In genomic region chr11:65183201-65183891, GRCh38 we compare ENCODE assay signal across 10 cellular contexts. TPM values are rescaled to one million over a fixed set of nuclear protein-coding genes. Genes with fewer than 3 reads are reported as not detected.
DNase-seq lines count a peak whose midpoint lies in the region; ATAC-seq and TF ChIP-seq lines count a peak whose summit lies in the region.
"Had no signal": no experiment of that assay in that cellular context is flagged by ENCODE, and none has a peak within 500 bp of the region (broad histone marks: within the 10 kb centered on the region; RNA-seq: fewer than 3 reads in every experiment).

No MANE protein-coding gene starts in this region.

- no peaks in the 10 kb centered on the region for H3K9me3 Mint-ChIP-seq in activated T-cell treated with anti-CD3 and anti-CD28 coated beads, Interleukin-2, amount 50 U/mL, for 24 hours

- WGBS in tibial nerve, 2 donors = 67 to 69% methylated on average over 19 of the region's 19 CpGs

- H3K27me3 ChIP-seq in adipocyte (replicated peaks; ENCODE audit: control insufficient read depth, insufficient read depth, low read length) = no peaks in the 10 kb centered on the region
- H3K27me3 ChIP-seq in tibial nerve = no peaks in the 10 kb centered on the region

- ATAC-seq in HG02678 (IDR thresholded peaks at IDR 0.05; ENCODE audit: unreplicated experiment) = no peak

- H3K27ac ChIP-seq in tibial nerve = peak overlapping the region in 3 of 4 donors; percentile 89 to 94 (median 89)

- H3K4me1 ChIP-seq in adipocyte (ENCODE audit: control insufficient read depth, insufficient read depth, low read length) (peaks cover 12% of the 10 kb centered on the region), tibial nerve (peaks cover 0 to 40% (median 19%) of the 10 kb centered on the region in 4 donors)

- peaks cover 30% of the 10 kb centered on the region for H3K36me3 Mint-ChIP-seq in activated T-cell treated with anti-CD3 and anti-CD28 coated beads, Interleukin-2, amount 50 U/mL, for 24 hours (ENCODE audit: low read depth)

- peak overlapping the region; percentile 95 for H3K4me3 ChIP-seq in adipocyte (ENCODE audit: low read length)
- peak overlapping the region in 2 of 4 donors; percentile 78 to 90 for H3K4me3 ChIP-seq in tibial nerve

- H3K27me3 Mint-ChIP-seq in activated T-cell treated with anti-CD3 and anti-CD28 coated beads, Interleukin-2, amount 50 U/mL, for 24 hours = no peaks in the 10 kb centered on the region

- no peaks in the 10 kb centered on the region for H3K9me3 ChIP-seq in adipocyte (ENCODE audit: control insufficient read depth, low read length)
- no peaks in the 10 kb centered on the region for H3K9me3 ChIP-seq in tibial nerve

- no peak for DNase-seq in activated T-cell treated with anti-CD3 and anti-CD28 coated beads, Interleukin-2, amount 50 U/mL, for 24 hours
- DNase-seq in activated T-cell treated with anti-CD3 and anti-CD28 coated beads, Interleukin-2, amount 50 U/mL, for 1 hour = no peak
- DNase-seq in adipocyte (ENCODE audit: low read depth) (no peak), left kidney (ENCODE audit: low read depth, low spot score) (peak; percentile 37), tibial nerve (ENCODE audit: low spot score in 2 of 2) (no peak), GM19238 (ENCODE audit: insufficient read length, low spot score) (no peak), NCI-H1092 treated with DMSO at 0.1 percent for 48 hours (lab: John Stamatoyannopoulos, UW) (no peak)
- DNase-seq: midbrain had no signal

- TF ChIP-seq CTCF in tibial nerve (IDR thresholded peaks at IDR 0.05) = no peak

- TF ChIP-seq EP300 in tibial nerve (IDR thresholded peaks at IDR 0.05) = no peak

- H3K36me3 ChIP-seq in adipocyte (ENCODE audit: control insufficient read depth, insufficient read depth, low read length, severe bottlenecking) (peaks cover 29% of the 10 kb centered on the region), tibial nerve (peaks cover 0 to 41% (median 8%) of the 10 kb centered on the region in 3 donors)

- TF ChIP-seq POLR2A in tibial nerve (IDR thresholded peaks at IDR 0.05) = no peak

- peak overlapping the region; percentile 57 for H3K27ac Mint-ChIP-seq in activated T-cell treated with anti-CD3 and anti-CD28 coated beads, Interleukin-2, amount 50 U/mL, for 24 hours

- H3K4me1 Mint-ChIP-seq in activated T-cell treated with anti-CD3 and anti-CD28 coated beads, Interleukin-2, amount 50 U/mL, for 24 hours (ENCODE audit: low read depth) = peaks cover 18% of the 10 kb centered on the region

- H3K9ac ChIP-seq in adipocyte (ENCODE audit: low read length) = peak overlapping the region; percentile 97

- H3K4me3 Mint-ChIP-seq in activated T-cell treated with anti-CD3 and anti-CD28 coated beads, Interleukin-2, amount 50 U/mL, for 24 hours = peak overlapping the region; percentile 86

RNA-seq across cellular contexts. Expression of gene CAPN1, which starts 1.6 kb away (rescaled TPM):
- total RNA-seq in tibial nerve = 100 to 1,000 TPM; 108 to 209 (median 150) TPM

RNA-seq across cellular contexts. Expression of gene SPDYC, which starts 13.3 kb away (rescaled TPM):
- not detected for total RNA-seq in tibial nerve
- total RNA-seq: Daoy had no signal

RNA-seq across cellular contexts. Expression of gene SYVN1, which starts 49.0 kb away (rescaled TPM):
- 10 to 100 TPM; 31.6 to 72.6 (median 58.3) TPM for total RNA-seq in tibial nerve
